ENCODE assay signal across 17 cellular contexts in the genomic region with DNA sequence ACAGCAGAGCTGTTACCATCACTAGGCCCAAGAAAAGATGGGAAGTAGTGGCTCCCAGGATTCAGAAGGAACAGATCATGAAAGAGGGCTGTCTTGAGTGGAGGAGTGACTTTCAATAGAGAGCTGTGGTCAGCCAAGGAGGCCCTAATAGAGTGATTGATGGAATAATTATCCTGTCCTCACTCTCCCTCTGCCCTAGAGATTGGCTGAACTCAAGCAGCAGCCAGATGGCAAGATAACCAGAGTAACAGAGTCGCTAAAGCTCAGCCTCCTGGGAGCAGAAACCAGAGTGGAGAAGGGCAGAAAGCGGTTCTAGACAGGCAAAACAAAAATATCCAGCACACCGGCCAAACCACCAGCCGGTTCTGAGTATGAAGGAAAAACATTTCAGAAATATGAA.
"Had no signal": no experiment of that assay in that cellular context is flagged by ENCODE, and none has a peak within 500 bp of the region (broad histone marks: within the 10 kb centered on the region; RNA-seq: fewer than 3 reads in every experiment).

No MANE protein-coding gene starts in this region.

- H3K27me3 Mint-ChIP-seq: activated CD4-positive, alpha-beta memory T cell treated with anti-CD3 and anti-CD28 coated beads, Interleukin-2, amount 10 ng/mL, durations not matched to agents 7 days and 5 days; activated naive CD8-positive, alpha-beta T cell treated with anti-CD3 and anti-CD28 coated beads, Interleukin-2, amount 50 U/mL, for 24 hours; stimulated activated memory B cell treated with anti-CD40 and anti-IgM and Interleukin-4, amounts not matched to agents 10 μg/mL and 1 μg/mL and 100 μg/mL, for 72 hours had no signal

- H3K4me3 Mint-ChIP-seq: activated CD4-positive, alpha-beta memory T cell treated with anti-CD3 and anti-CD28 coated beads, Interleukin-2, amount 10 ng/mL, durations not matched to agents 7 days and 5 days; activated naive CD8-positive, alpha-beta T cell treated with anti-CD3 and anti-CD28 coated beads, Interleukin-2, amount 50 U/mL, for 24 hours; activated T-cell treated with anti-CD3 and anti-CD28 coated beads, Interleukin-2, amount 50 U/mL, for 72 hours; naive B cell; stimulated activated memory B cell treated with anti-CD40 and anti-IgM and Interleukin-4, amounts not matched to agents 10 μg/mL and 1 μg/mL and 100 μg/mL, for 72 hours had no signal

- H3K36me3 ChIP-seq: lower lobe of right lung, prostate gland, right lobe of liver, transverse colon had no signal

- DNase-seq: activated CD4-positive, alpha-beta memory T cell treated with anti-CD3 and anti-CD28 coated beads, Interleukin-2, amount 10 ng/mL, durations not matched to agents 7 days and 5 days; activated CD4-positive, alpha-beta T cell treated with anti-CD3 and anti-CD28 coated beads for 1 hour; activated naive CD8-positive, alpha-beta T cell treated with anti-CD3 and anti-CD28 coated beads, Interleukin-2, amount 50 U/mL, for 24 hours; activated T-cell treated with anti-CD3 and anti-CD28 coated beads, Interleukin-2, amount 50 U/mL, for 72 hours; central memory CD4-positive, alpha-beta T cell; effector memory CD4-positive, alpha-beta T cell; lower lobe of right lung; midbrain; naive B cell; right lobe of liver; spleen; stimulated activated CD4-positive, alpha-beta T cell treated with anti-CD3 and anti-CD28 coated beads, Interleukin-1b, Interleukin-23, amount 100 ng/mL, for 48 hours; T-helper 9 cell; transverse colon had no signal

- H3K27ac ChIP-seq: hepatocyte, lower lobe of right lung, prostate gland, right lobe of liver, spleen, transverse colon had no signal

- ATAC-seq: activated naive CD8-positive, alpha-beta T cell treated with anti-CD3 and anti-CD28 coated beads, Interleukin-2, amount 50 U/mL, for 24 hours; activated T-cell treated with anti-CD3 and anti-CD28 coated beads, Interleukin-2, amount 50 U/mL, for 72 hours; lower lobe of right lung; right lobe of liver; stimulated activated memory B cell treated with anti-CD40 and anti-IgM and Interleukin-4, amounts not matched to agents 10 μg/mL and 1 μg/mL and 100 μg/mL, for 72 hours had no signal

- H3K9me3 ChIP-seq: lower lobe of right lung, prostate gland, right lobe of liver had no signal

- H3K4me1 Mint-ChIP-seq: activated CD4-positive, alpha-beta memory T cell treated with anti-CD3 and anti-CD28 coated beads, Interleukin-2, amount 10 ng/mL, durations not matched to agents 7 days and 5 days; stimulated activated memory B cell treated with anti-CD40 and anti-IgM and Interleukin-4, amounts not matched to agents 10 μg/mL and 1 μg/mL and 100 μg/mL, for 72 hours had no signal

- H3K4me1 ChIP-seq: lower lobe of right lung, prostate gland, spleen had no signal

- H3K27ac Mint-ChIP-seq: activated CD4-positive, alpha-beta memory T cell treated with anti-CD3 and anti-CD28 coated beads, Interleukin-2, amount 10 ng/mL, durations not matched to agents 7 days and 5 days; activated naive CD8-positive, alpha-beta T cell treated with anti-CD3 and anti-CD28 coated beads, Interleukin-2, amount 50 U/mL, for 24 hours; activated T-cell treated with anti-CD3 and anti-CD28 coated beads, Interleukin-2, amount 50 U/mL, for 72 hours; stimulated activated memory B cell treated with anti-CD40 and anti-IgM and Interleukin-4, amounts not matched to agents 10 μg/mL and 1 μg/mL and 100 μg/mL, for 72 hours had no signal

- H3K27me3 ChIP-seq: hepatocyte, right lobe of liver, spleen, transverse colon had no signal

- H3K4me3 ChIP-seq: hepatocyte, lower lobe of right lung, prostate gland, right lobe of liver, spleen, transverse colon had no signal
